In genomic region chr18:45802814-45803492, GRCh38 we compare ENCODE assay signal across 9 cellular contexts. TPM values are rescaled to one million over a fixed set of nuclear protein-coding genes. Genes with fewer than 3 reads are reported as not detected.
DNase-seq lines count a peak whose midpoint lies in the region; ATAC-seq and TF ChIP-seq lines count a peak whose summit lies in the region.
"Had no signal": no experiment of that assay in that cellular context is flagged by ENCODE, and none has a peak within 500 bp of the region (broad histone marks: within the 10 kb centered on the region; RNA-seq: fewer than 3 reads in every experiment).

No MANE protein-coding gene starts in this region.

- DNase-seq in Calu3 (peak; percentile 60), LoVo (ENCODE audit: low spot score) (peak; percentile 77), brain pericyte (ENCODE audit: low read depth, low spot score) (peak; percentile 81), osteoblast (ENCODE audit: insufficient read length, low spot score, missing footprints) (peak; percentile 93), A673 (ENCODE audit: low spot score) (no peak), GM13976 (ENCODE audit: low spot score) (no peak), NAMALWA (ENCODE audit: low spot score) (no peak)
- DNase-seq in CD4-positive, alpha-beta T cell = no peak
- DNase-seq: NCI-H510A had no signal

- intact Hi-C loops in Calu3 (cut with micrococcal nuclease; ENCODE audit: unreplicated experiment) (loop anchor here (5.0 kb wide), 1 partner anchor 34 kb away; no protein-coding TSS in a partner anchor), A673 (cut with micrococcal nuclease; ENCODE audit: unreplicated experiment) (no loop called here)
- intact Hi-C loops in CD4-positive, alpha-beta T cell (cut with DNase I, micrococcal nuclease) = no loop called here

- H3K36me3 ChIP-seq in osteoblast (ENCODE audit: insufficient read depth, low read length) (no peaks in the 10 kb centered on the region), A673 (ENCODE audit: insufficient read depth, low read length, poor library complexity, severe bottlenecking) (no peaks in the 10 kb centered on the region)

- TF ChIP-seq CTCF in Calu3 (IDR thresholded peaks at IDR 0.05; ENCODE audit: unreplicated experiment) (no peak), osteoblast (IDR thresholded peaks at IDR 0.05; ENCODE audit: extremely low read depth, low read depth, low read length) (no peak), A673 (conservative IDR thresholded peaks at IDR 0.05; ENCODE audit: low read depth, low read length) (no peak), GM13976 (IDR thresholded peaks at IDR 0.05; ENCODE audit: borderline replicate concordance, control extremely low read depth, extremely low read depth, insufficient read depth, missing control alignments) (no peak)
- no peak for TF ChIP-seq CTCF in CD4-positive, alpha-beta T cell (IDR thresholded peaks at IDR 0.05)

- peaks cover 40% of the 10 kb centered on the region for H3K4me1 Mint-ChIP-seq in Calu3 (ENCODE audit: low read depth, unreplicated experiment)
- H3K4me1 Mint-ChIP-seq in CD4-positive, alpha-beta T cell (ENCODE audit: low read depth) = no peaks in the 10 kb centered on the region

- peak overlapping the region; percentile 86 for H3K27ac Mint-ChIP-seq in Calu3 (ENCODE audit: unreplicated experiment)
- H3K27ac Mint-ChIP-seq in CD4-positive, alpha-beta T cell = no peak overlapping the region

- BruUV-seq in Calu3 (replicated peaks; lab: Mats Ljungman, UMichigan) (no TSS peak), A673 (replicated peaks; lab: Mats Ljungman, UMichigan) (no TSS peak)

- H3K4me3 ChIP-seq in osteoblast (ENCODE audit: insufficient read depth, low read length) (peak overlapping the region; percentile 14), A673 (ENCODE audit: low read depth, low read length, poor library complexity, severe bottlenecking) (no peak overlapping the region)

- H3K9me3 ChIP-seq in osteoblast (ENCODE audit: low read depth, low read length) (peaks cover 3% of the 10 kb centered on the region), A673 (ENCODE audit: low read depth, low read length, poor library complexity, severe bottlenecking) (peaks cover 7% of the 10 kb centered on the region)
- peaks cover 6% of the 10 kb centered on the region for H3K9me3 ChIP-seq in CD4-positive, alpha-beta T cell (ENCODE audit: control insufficient read depth, low read length)

- peak overlapping the region; percentile 74 for H3K4me2 ChIP-seq in osteoblast (ENCODE audit: insufficient read depth, low read length)

- peaks cover 11% of the 10 kb centered on the region for H3K36me3 Mint-ChIP-seq in Calu3 (ENCODE audit: insufficient read depth, unreplicated experiment)
- no peaks in the 10 kb centered on the region for H3K36me3 Mint-ChIP-seq in CD4-positive, alpha-beta T cell (ENCODE audit: low read depth)

- H4K20me1 ChIP-seq in osteoblast (ENCODE audit: insufficient read depth, low read length) = no peaks in the 10 kb centered on the region

- H3K27ac ChIP-seq in osteoblast (ENCODE audit: low read depth, low read length) (peak overlapping the region; percentile 92), A673 (ENCODE audit: low read depth, low read length, poor library complexity, severe bottlenecking) (no peak overlapping the region)
- no peak overlapping the region for H3K27ac ChIP-seq in CD4-positive, alpha-beta T cell (ENCODE audit: low read depth, low read length)

- no peak overlapping the region for H2AFZ ChIP-seq in osteoblast (ENCODE audit: low read length)

- H3K27me3 ChIP-seq in osteoblast (ENCODE audit: insufficient read depth, low read length) (no peaks in the 10 kb centered on the region), A673 (replicated peaks; ENCODE audit: insufficient read depth, low read depth, low read length, poor library complexity) (no peaks in the 10 kb centered on the region)
- no peaks in the 10 kb centered on the region for H3K27me3 ChIP-seq in CD4-positive, alpha-beta T cell (ENCODE audit: control insufficient read depth, insufficient read depth, low read length)

- H3K79me2 ChIP-seq in osteoblast (ENCODE audit: insufficient read depth, low read length) = no peaks in the 10 kb centered on the region

- in situ Hi-C loops in GM13976 (cut with MboI; ENCODE audit: low sequenced_read_pairs, unreplicated experiment) = no loop called here

- H3K4me3 Mint-ChIP-seq in Calu3 (ENCODE audit: low read depth, unreplicated experiment) = peak overlapping the region; percentile 19
- H3K4me3 Mint-ChIP-seq in CD4-positive, alpha-beta T cell = no peak overlapping the region

- H3K27me3 Mint-ChIP-seq in Calu3 (ENCODE audit: unreplicated experiment) = no peaks in the 10 kb centered on the region
- peaks cover 8% of the 10 kb centered on the region for H3K27me3 Mint-ChIP-seq in CD4-positive, alpha-beta T cell

- CTCF ChIA-PET in Calu3 (lab: Charles Lee) = interaction anchor here (1.3 to 1.5 kb wide), 2 partner anchors 28 to 78 kb away, joined by 3 to 5 read pairs; no protein-coding TSS in a partner anchor
- CTCF ChIA-PET in A673 (lab: Charles Lee) = no interaction called here
- CTCF ChIA-PET in CD4-positive, alpha-beta T cell (lab: Charles Lee) = no interaction called here

- H3K9me3 Mint-ChIP-seq in Calu3 (ENCODE audit: low read depth, unreplicated experiment) = peaks cover 7% of the 10 kb centered on the region
- peaks cover 3% of the 10 kb centered on the region for H3K9me3 Mint-ChIP-seq in CD4-positive, alpha-beta T cell

- POLR2A ChIA-PET in A673 (lab: Charles Lee; ENCODE audit: low non-redundant PET) = no interaction called here
- POLR2A ChIA-PET in CD4-positive, alpha-beta T cell (lab: Charles Lee) = no interaction called here

- H3K4me1 ChIP-seq in osteoblast (ENCODE audit: insufficient read depth, low read length) (peaks cover 37% of the 10 kb centered on the region), A673 (ENCODE audit: insufficient read depth, low read length, poor library complexity, severe bottlenecking) (no peaks in the 10 kb centered on the region)

- no peak for ATAC-seq in CD4-positive, alpha-beta T cell (ENCODE audit: poor library complexity)

RNA-seq across cellular contexts. Expression of gene SIGLEC15, which starts 22.5 kb away (rescaled TPM):
- total RNA-seq in Calu3 (2022) (0.28 and 0.83 TPM in 2 replicates), osteoblast (8.0 and 12.1 TPM in 2 replicates), A673 (2021) (0.85 and 0.92 TPM in 2 replicates)
- not detected for total RNA-seq in CD4-positive, alpha-beta T cell

Comparison
In these comparisons a context has a peak if more than half of its experiments do, and no peak if none do; other contexts are left out.
1. DNase-seq: peak in Calu3 (single experiment), LoVo (single experiment), brain pericyte (single experiment) and osteoblast (single experiment); none in A673 (single experiment), GM13976 (single experiment), CD4-positive, alpha-beta T cell (0 of 10) and NAMALWA (single experiment).